In the genomic region with DNA sequence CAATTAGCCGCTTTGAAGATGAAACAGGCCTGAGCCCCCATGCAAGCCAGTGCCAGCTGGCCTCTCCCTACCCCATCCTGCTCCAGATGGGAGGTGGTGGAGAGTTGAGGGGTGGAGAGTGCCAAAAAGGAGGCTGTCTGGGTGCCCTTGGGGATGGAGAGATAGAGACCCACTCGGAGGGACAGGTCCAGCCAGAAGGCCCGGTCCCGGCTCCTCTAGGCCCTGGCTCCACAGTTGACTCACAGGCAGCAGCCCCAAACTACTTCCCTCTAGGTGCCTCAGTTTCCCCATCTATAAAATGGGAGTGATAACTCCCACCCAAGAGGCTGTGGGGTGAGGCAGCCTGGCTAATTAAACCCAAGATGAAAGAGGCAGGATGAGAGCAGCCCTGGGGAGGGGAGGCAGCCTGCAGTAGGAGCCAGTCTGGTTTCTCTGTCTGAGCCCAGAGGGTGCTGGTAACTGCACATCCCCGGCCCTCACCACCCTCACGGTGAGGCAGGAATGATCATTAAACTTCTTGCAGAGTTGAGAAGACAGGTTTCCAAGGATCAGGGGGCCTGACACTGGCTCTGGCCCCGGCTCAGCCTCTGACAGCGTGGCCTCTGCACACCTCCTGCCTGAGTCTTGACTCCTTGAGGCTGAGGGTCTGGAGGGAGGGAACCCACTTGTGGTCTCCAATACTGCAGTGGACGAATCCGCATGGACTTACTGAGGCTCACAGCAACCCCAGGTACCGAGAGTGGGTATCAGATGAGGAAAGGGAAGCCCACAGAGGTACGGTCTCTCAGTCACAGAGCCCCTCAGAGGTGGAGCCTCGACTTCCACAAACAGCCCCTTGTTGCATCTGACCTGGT, we compare ENCODE assay signal across 1 cellular context.
TF ChIP-seq lines count a peak whose summit lies in the region.

No MANE protein-coding gene starts in this region.

TF ChIP-seq in SK-N-SH treated with all-trans-retinoic acid at 6 μM for 48 hours, 23 proteins besides CTCF, POLR2A, EP300 and RAD21 (continued from another document):
- TF ChIP-seq, protein P1, sequence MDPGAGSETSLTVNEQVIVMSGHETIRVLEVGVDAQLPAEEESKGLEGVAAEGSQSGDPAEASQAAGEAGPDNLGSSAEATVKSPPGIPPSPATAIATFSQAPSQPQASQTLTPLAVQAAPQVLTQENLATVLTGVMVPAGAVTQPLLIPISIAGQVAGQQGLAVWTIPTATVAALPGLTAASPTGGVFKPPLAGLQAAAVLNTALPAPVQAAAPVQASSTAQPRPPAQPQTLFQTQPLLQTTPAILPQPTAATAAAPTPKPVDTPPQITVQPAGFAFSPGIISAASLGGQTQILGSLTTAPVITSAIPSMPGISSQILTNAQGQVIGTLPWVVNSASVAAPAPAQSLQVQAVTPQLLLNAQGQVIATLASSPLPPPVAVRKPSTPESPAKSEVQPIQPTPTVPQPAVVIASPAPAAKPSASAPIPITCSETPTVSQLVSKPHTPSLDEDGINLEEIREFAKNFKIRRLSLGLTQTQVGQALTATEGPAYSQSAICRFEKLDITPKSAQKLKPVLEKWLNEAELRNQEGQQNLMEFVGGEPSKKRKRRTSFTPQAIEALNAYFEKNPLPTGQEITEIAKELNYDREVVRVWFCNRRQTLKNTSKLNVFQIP (CRISPR knock-in tag; IDR thresholded peaks at IDR 0.05; ENCODE audit: borderline replicate concordance, low read depth), result no peak
- TF ChIP-seq ESRRG (CRISPR knock-in tag; IDR thresholded peaks at IDR 0.05) (no peak), ISL1 (CRISPR knock-in tag; IDR thresholded peaks at IDR 0.05) (no peak)
